11 cellular contexts compared by ENCODE assay signal in genomic region chr18:37550118-37550875, GRCh38. TPM values are rescaled to one million over a fixed set of nuclear protein-coding genes. Genes with fewer than 3 reads are reported as not detected.
"Had no signal": no experiment of that assay in that cellular context is flagged by ENCODE, and none has a peak within 500 bp of the region (broad histone marks: within the 10 kb centered on the region; RNA-seq: fewer than 3 reads in every experiment).

No MANE protein-coding gene starts in this region.

- DNase-seq: GM23248, GOT3, HFFc6, KBM-7 had no signal

- H3K4me3 ChIP-seq: GM23248, HAP-1 had no signal

- FAIRE-seq: H54, HepG2 had no signal

- H3K27ac ChIP-seq: GM23248, HL-60 had no signal

- H3K36me3 Mint-ChIP-seq: IgD-negative memory B cell had no signal

- H3K9me3 ChIP-seq: HAP-1 had no signal

- H3K36me3 ChIP-seq: HAP-1 had no signal

- H3K4me3 Mint-ChIP-seq: HFFc6, IgD-negative memory B cell had no signal

- H3K27ac Mint-ChIP-seq: HFFc6, IgD-negative memory B cell had no signal

- H2AFZ ChIP-seq: GM23248 had no signal

- H3K9ac ChIP-seq: GM23248 had no signal

- ATAC-seq: HCT116, HepG2 had no signal

- H3K9me3 Mint-ChIP-seq: HFFc6, IgD-negative memory B cell had no signal

- H3K4me1 ChIP-seq: HAP-1 had no signal

RNA-seq across cellular contexts. Expression of gene CELF4, which starts 15.3 kb away (rescaled TPM):
- total RNA-seq: GM23248, HepG2, HFFc6, HT1080 had no signal
- polyA plus RNA-seq: HepG2 had no signal
